In genomic region chr3:102553876-102554275, GRCh38 we compare ENCODE assay signal across 34 cellular contexts.
"Had no signal": no experiment of that assay in that cellular context is flagged by ENCODE, and none has a peak within 500 bp of the region (broad histone marks: within the 10 kb centered on the region; RNA-seq: fewer than 3 reads in every experiment).

No MANE protein-coding gene starts in this region.

- H3K27me3 ChIP-seq: MG63 had no signal

- H3K9me3 ChIP-seq: MG63 had no signal

- H3K27ac ChIP-seq: KMS-11 had no signal

- H3K4me2 ChIP-seq: KMS-11 had no signal

- H3K36me3 ChIP-seq: MG63 had no signal

- H3K4me3 ChIP-seq: MG63 had no signal

- H3K9ac ChIP-seq: KMS-11 had no signal

- DNase-seq: Karpas-422, Kasumi-1, MG63, MM.1S, MV-4-11, NCI-H1048, NCI-H1092, NCI-H1092 treated with DMSO at 0.1 percent for 48 hours, NCI-H1105, NCI-H1105 treated with DMSO at 0.1 percent for 48 hours, NCI-H1417, NCI-H1417 treated with DMSO at 0.1 percent for 48 hours, NCI-H1436, NCI-H1436 treated with DMSO at 0.1 percent for 48 hours, NCI-H146, NCI-H1694, NCI-H1694 treated with DMSO at 0.1 percent for 48 hours, NCI-H187, NCI-H187 treated with DMSO at 0.1 percent for 48 hours, NCI-H1930, NCI-H2029, NCI-H2029 treated with DMSO at 0.1 percent for 48 hours, NCI-H2081, NCI-H2081 treated with DMSO at 0.1 percent for 48 hours, NCI-H2107, NCI-H2171, NCI-H2171 treated with DMSO at 0.1 percent for 48 hours, NCI-H2227 treated with DMSO at 0.1 percent for 48 hours, NCI-H226, NCI-H345, NCI-H446, NCI-H446 treated with DMSO at 0.1 percent for 48 hours, NCI-H510A had no signal
